In the genomic region with DNA sequence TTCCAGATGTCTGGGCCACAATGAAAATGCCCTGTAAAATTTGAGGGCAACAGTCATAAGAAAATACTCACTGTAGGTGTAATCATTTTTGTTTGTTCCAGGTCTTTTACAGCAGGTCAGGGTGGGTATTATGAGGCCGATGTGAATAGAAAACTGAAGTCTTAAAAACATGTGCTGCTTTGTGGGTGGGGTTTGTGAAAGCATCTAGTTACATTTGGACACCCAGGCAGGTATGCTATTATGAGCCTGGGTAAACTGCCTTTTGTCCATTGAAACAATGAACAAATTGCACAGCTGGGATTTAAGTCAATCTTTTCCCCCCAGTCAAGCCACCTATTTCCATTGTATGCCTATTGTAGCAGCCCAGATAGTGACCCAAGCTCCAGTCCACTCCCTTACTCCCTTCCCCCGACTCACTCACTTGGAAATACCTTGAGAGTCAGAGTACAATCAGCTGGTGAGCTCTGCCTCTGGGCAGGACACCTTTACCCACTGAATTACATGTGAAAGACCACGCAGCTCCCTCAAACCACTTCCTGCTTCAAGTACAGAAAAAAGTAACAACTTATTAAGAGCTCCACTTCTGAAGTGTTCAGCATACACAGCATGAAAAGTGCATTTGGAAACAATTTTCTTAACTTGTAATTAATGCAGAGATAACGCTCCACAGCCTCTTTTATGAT, we compare ENCODE assay signal across 8 cellular contexts. TPM values are rescaled to one million over a fixed set of nuclear protein-coding genes. Genes with fewer than 3 reads are reported as not detected.
DNase-seq lines count a peak whose midpoint lies in the region; ATAC-seq and TF ChIP-seq lines count a peak whose summit lies in the region.

No MANE protein-coding gene starts in this region.

- TF ChIP-seq POLR2A in heart left ventricle (IDR thresholded peaks at IDR 0.05) (no peak), thyroid gland (IDR thresholded peaks at IDR 0.05) (no peak)

- H3K27me3 ChIP-seq in heart left ventricle (peaks cover 0 to 4% (median 0%) of the 10 kb centered on the region in 9 donors), NT2/D1 (ENCODE audit: insufficient read depth, insufficient read length) (no peaks in the 10 kb centered on the region), thyroid gland (no peaks in the 10 kb centered on the region)

- H3K4me3 ChIP-seq in heart left ventricle (peak overlapping the region in 11 of 12 donors; percentile 16 to 58 (median 44)), NT2/D1 (ENCODE audit: insufficient read length, low read depth) (no peak overlapping the region), thyroid gland (replicated peaks in 1 of 3) (peak overlapping the region in 2 of 3 donors; percentile 0 to 17)

- intact Hi-C loops in heart left ventricle (cut with DNase I): loop anchor here in 1 of 10 donors (5.0 kb wide), 1 partner anchor 41 kb away; no protein-coding TSS in a partner anchor
- intact Hi-C loops in left cardiac atrium (cut with DNase I): no loop called here
- intact Hi-C loops in thyroid gland (cut with DNase I): no loop called here

- no peak for DNase-seq in heart left ventricle
- no peak for DNase-seq in left cardiac atrium
- DNase-seq in NT2/D1 (ENCODE audit: low read depth, low spot score): peak; percentile 40
- peak; percentile 38 for DNase-seq in iPS-NIHi7 (ENCODE audit: extremely low spot score)
- peak; percentile 32 to 33 for DNase-seq in thyroid gland
- no peak for DNase-seq in NCI-H146 (lab: John Stamatoyannopoulos, UW)
- DNase-seq in A172 (ENCODE audit: low spot score): no peak

- WGBS in heart left ventricle, 4 donors: 29 to 42% (median 36%) methylated on average over 4 of the region's 4 CpGs
- WGBS in thyroid gland, 2 donors: 19 to 21% methylated on average over 4 of the region's 4 CpGs

- no peak for TF ChIP-seq CTCF in heart left ventricle (IDR thresholded peaks at IDR 0.05)
- no peak for TF ChIP-seq CTCF in thyroid gland (IDR thresholded peaks at IDR 0.05)

- peaks cover 0 to 7% (median 0%) of the 10 kb centered on the region in 12 donors for H3K9me3 ChIP-seq in heart left ventricle
- peaks cover 8% of the 10 kb centered on the region; the same call in 1 of the 2 replicates for H3K9me3 ChIP-seq in NT2/D1 (ENCODE audit: insufficient read depth, low read length)
- H3K9me3 ChIP-seq in thyroid gland: no peaks in the 10 kb centered on the region

- peak in 1 of 4 donors; percentile 8 for ATAC-seq in heart left ventricle
- no peak for ATAC-seq in left cardiac atrium
- peak; percentile 51 for ATAC-seq in HG02588 (IDR thresholded peaks at IDR 0.05; ENCODE audit: unreplicated experiment)

- no peak overlapping the region for H3K9ac ChIP-seq in NT2/D1 (ENCODE audit: insufficient read length, low read depth)

- peaks cover 0 to 13% (median 3%) of the 10 kb centered on the region in 12 donors for H3K4me1 ChIP-seq in heart left ventricle
- no peaks in the 10 kb centered on the region for H3K4me1 ChIP-seq in NT2/D1 (ENCODE audit: insufficient read depth, insufficient read length)
- H3K4me1 ChIP-seq in thyroid gland: peaks cover 30 to 60% of the 10 kb centered on the region in 2 donors

- H3K36me3 ChIP-seq in heart left ventricle: peaks cover 0 to 5% (median 0%) of the 10 kb centered on the region in 9 donors
- H3K36me3 ChIP-seq in NT2/D1 (ENCODE audit: insufficient read depth, insufficient read length, low read length): no peaks in the 10 kb centered on the region
- H3K36me3 ChIP-seq in thyroid gland: no peaks in the 10 kb centered on the region

- H3K27ac ChIP-seq in heart left ventricle (peak overlapping the region in 8 of 12 donors; percentile 13 to 75 (median 43)), thyroid gland (peak overlapping the region; percentile 51 to 71 (median 68))

RNA-seq across cellular contexts. Expression of a gene that starts 1.8 kb away (rescaled TPM):
- 10 to 100 TPM in 7 of 9 donors, 1 to 10 TPM in 2; 5.2 to 30.3 (median 15.6) TPM for total RNA-seq in heart left ventricle
- 1 to 10 TPM; 1.9 to 3.9 TPM for polyA plus RNA-seq in heart left ventricle
- 10 to 100 TPM; 61.6 to 75.9 TPM for total RNA-seq in left cardiac atrium
- 100 to 1,000 TPM in 3 of 4 donors, 10 to 100 TPM in 1; 74.0 to 134 (median 111) TPM for total RNA-seq in thyroid gland
- 0.02 TPM in 1 of 2 replicates, not detected in the other for total RNA-seq in A172 (2014; rRNA removed; shearing (Covaris generic))

Comparison
In these comparisons a context has a peak if more than half of its experiments do, and no peak if none do; other contexts are left out.
1. DNase-seq: peak in NT2/D1 (single experiment), iPS-NIHi7 (single experiment) and thyroid gland (2 of 2); none in heart left ventricle (0 of 5), left cardiac atrium (single experiment), NCI-H146 (single experiment) and A172 (single experiment).